10 cellular contexts compared by ENCODE assay signal in the genomic region with DNA sequence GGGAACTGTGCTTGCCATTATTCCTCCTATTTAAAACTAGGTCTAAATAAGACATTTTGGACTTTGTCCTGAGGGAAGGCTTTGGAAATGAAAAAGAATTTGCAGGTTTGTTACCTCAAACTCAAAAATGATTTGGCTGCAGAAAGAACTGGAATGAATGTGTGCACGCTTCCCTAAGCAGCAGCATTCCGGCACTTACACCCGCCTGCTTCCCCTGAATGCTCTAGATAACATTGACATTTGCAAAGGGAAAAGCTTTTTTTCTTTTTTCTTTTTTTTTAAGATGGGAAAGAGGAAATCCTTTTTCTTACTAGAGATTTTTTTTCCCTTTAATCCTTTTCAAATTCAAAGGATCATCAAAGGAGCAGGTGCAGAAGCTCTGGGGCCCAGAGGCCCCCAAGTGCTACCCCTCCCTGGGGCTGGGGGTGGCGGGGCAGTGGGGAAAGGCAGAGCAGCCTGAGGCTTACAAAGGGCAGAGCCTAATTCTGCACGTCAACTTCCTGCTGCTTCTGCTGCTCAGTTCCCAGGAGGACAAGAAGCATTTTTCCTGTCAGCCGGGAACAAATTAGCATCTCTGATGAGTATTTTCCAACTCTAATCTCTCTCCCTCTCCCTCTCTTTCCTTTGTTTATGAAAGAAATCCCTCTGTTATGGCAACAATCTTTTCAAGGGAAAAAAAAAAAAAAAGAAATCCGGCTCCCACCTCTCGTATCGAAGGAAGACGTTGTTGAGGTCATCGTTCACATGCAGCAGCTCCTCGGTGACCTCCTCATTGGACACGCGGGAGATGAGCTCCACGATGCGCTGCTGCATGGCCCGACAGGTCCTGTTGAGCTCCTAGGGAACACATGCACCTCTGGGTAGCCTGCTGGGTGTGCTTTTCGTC. TPM values are rescaled to one million over a fixed set of nuclear protein-coding genes. Genes with fewer than 3 reads are reported as not detected.
A peak's percentile ranks its signal among the peaks of the same experiment; 100 is the strongest.
DNase-seq lines count a peak whose midpoint lies in the region; ATAC-seq, FAIRE-seq and TF ChIP-seq lines count a peak whose summit lies in the region.
"Had no signal": no experiment of that assay in that cellular context is flagged by ENCODE, and none has a peak within 500 bp of the region (broad histone marks: within the 10 kb centered on the region; RNA-seq: fewer than 3 reads in every experiment).

No MANE protein-coding gene starts in this region.

- POLR2A ChIA-PET in HepG2 (lab: Yijun Ruan, JAX) = no interaction called here
- POLR2A ChIA-PET in T-cell (lab: Charles Lee) = no interaction called here

- in situ Hi-C loops in HepG2 (cut with HindIII; ENCODE audit: extremely low pct_ligation_motif_present, low pct_unique_long_range_greater_than_20kb) = no loop called here
- in situ Hi-C loops in G401 (cut with HindIII; ENCODE audit: low sequenced_read_pairs) = no loop called here

- no peaks in the 10 kb centered on the region for H3K9me3 Mint-ChIP-seq in T-cell

- DNase-seq in HepG2 (ENCODE audit: low spot score) = no peak
- no peak for DNase-seq in Right ventricle myocardium superior
- DNase-seq in NCI-H446 treated with DMSO at 0.1 percent for 48 hours (lab: John Stamatoyannopoulos, UW) = no peak
- DNase-seq in G401 (ENCODE audit: low spot score) = no peak
- DNase-seq in T-cell = no peak
- no peak for DNase-seq in SW480 (ENCODE audit: low spot score)
- DNase-seq: Peyer's patch had no signal

- TF ChIP-seq RAD21 in liver (IDR thresholded peaks at IDR 0.05) = no peak
- TF ChIP-seq RAD21 in HepG2 (CRISPR knock-in tag; IDR thresholded peaks at IDR 0.05) = no peak
- TF ChIP-seq RAD21 in neural cell (conservative IDR thresholded peaks at IDR 0.05) = peak; percentile 8

- 74% methylated on average over 18 of the region's 18 CpGs for WGBS in liver
- 93% methylated on average over 18 of the region's 18 CpGs for WGBS in HepG2 (ENCODE audit: low lambda C conversion rate)

- H4K20me1 ChIP-seq in HepG2 (ENCODE audit: insufficient read depth, low read length) (no peaks in the 10 kb centered on the region), neural cell (ENCODE audit: insufficient read depth) (no peaks in the 10 kb centered on the region)

- no TSS peak for BruUV-seq in HepG2 (replicated peaks; lab: Mats Ljungman, UMichigan)

- TF ChIP-seq CTCF in liver (IDR thresholded peaks at IDR 0.05; ENCODE audit: low read depth, low read length, missing input control) (no peak), HepG2 (CRISPR knock-in tag; IDR thresholded peaks at IDR 0.05) (no peak), neural cell (IDR thresholded peaks at IDR 0.05; ENCODE audit: poor library complexity, severe bottlenecking) (no peak)

- H3K4me2 ChIP-seq in HepG2 (ENCODE audit: low read depth, low read length) = no peak overlapping the region
- H3K4me2 ChIP-seq in neural cell (ENCODE audit: low read length) = peak overlapping the region; percentile 52

- no peaks in the 10 kb centered on the region for H3K27me3 Mint-ChIP-seq in T-cell

- TF ChIP-seq POLR2A in HepG2 (IDR thresholded peaks at IDR 0.05; ENCODE audit: insufficient read depth in 1 of 2, low read depth in 2 of 2, low read length in 2 of 2) = no peak

- intact Hi-C loops in HepG2 (cut with micrococcal nuclease; ENCODE audit: unreplicated experiment) (no loop called here), Right ventricle myocardium superior (cut with DNase I) (no loop called here)

- H3K27ac ChIP-seq in liver (ENCODE audit: low read depth in 1 of 2, low read length in 2 of 2) (peak overlapping the region; percentile 46 to 68), HepG2 (ENCODE audit: extremely low read length, insufficient read depth, low read length) (no peak overlapping the region), neural cell (ENCODE audit: low read length) (peak overlapping the region; percentile 91)
- H3K27ac ChIP-seq: prostate gland had no signal

- H3K36me3 ChIP-seq in liver (ENCODE audit: control insufficient read depth in 4 of 4, insufficient read depth in 3 of 4, low read depth in 1 of 4, low read length in 3 of 4) (peaks cover 2 to 5% (median 4%) of the 10 kb centered on the region in 4 donors), HepG2 (replicated peaks in 1 of 2; ENCODE audit: control insufficient read depth in 1 of 2, insufficient read depth in 2 of 2, low read length in 2 of 2) (no peaks in the 10 kb centered on the region), neural cell (ENCODE audit: insufficient read depth, low read length) (no peaks in the 10 kb centered on the region)

- no peak overlapping the region for H3K4me3 Mint-ChIP-seq in T-cell

- H3F3A ChIP-seq in neural cell (ENCODE audit: insufficient read depth, low read length, poor library complexity, severe bottlenecking) = peaks cover 4% of the 10 kb centered on the region

- H2AFZ ChIP-seq in HepG2 (ENCODE audit: low read length) (no peak overlapping the region), neural cell (ENCODE audit: low read depth, low read length) (no peak overlapping the region)

- H3K79me2 ChIP-seq in HepG2 (ENCODE audit: insufficient read depth, low read length) (no peaks in the 10 kb centered on the region), neural cell (replicated peaks; ENCODE audit: insufficient read depth, low read length) (no peaks in the 10 kb centered on the region)

- H3K27me3 ChIP-seq in liver (ENCODE audit: control insufficient read depth in 4 of 4, insufficient read depth in 4 of 4, low read length in 3 of 4) = no peaks in the 10 kb centered on the region
- H3K27me3 ChIP-seq in HepG2 (ENCODE audit: control insufficient read depth in 1 of 2, insufficient read depth in 2 of 2, low read length in 2 of 2) = no peaks in the 10 kb centered on the region
- no peaks in the 10 kb centered on the region for H3K27me3 ChIP-seq in neural cell (ENCODE audit: insufficient read depth, low read depth, low read length)
- H3K27me3 ChIP-seq: Peyer's patch had no signal

- H3K9me3 ChIP-seq in liver (ENCODE audit: control insufficient read depth in 4 of 4, low read length in 3 of 4) (no peaks in the 10 kb centered on the region), HepG2 (ENCODE audit: low read length) (no peaks in the 10 kb centered on the region), neural cell (ENCODE audit: low read length) (no peaks in the 10 kb centered on the region)
- H3K9me3 ChIP-seq: Peyer's patch, prostate gland had no signal

- ATAC-seq in HepG2 (no peak), Right ventricle myocardium superior (ENCODE audit: poor library complexity) (peak; percentile 53), T-cell (replicated peaks in 1 of 4) (no peak)

- TF ChIP-seq EP300 in HepG2 (IDR thresholded peaks at IDR 0.05; ENCODE audit: low read depth in 2 of 2, low read length in 2 of 2) (no peak), HepG2 (CRISPR knock-in tag; IDR thresholded peaks at IDR 0.05; ENCODE audit: borderline replicate concordance) (no peak), neural cell (conservative IDR thresholded peaks at IDR 0.05; ENCODE audit: poor library complexity, severe bottlenecking) (peak; percentile 67)

- CTCF ChIA-PET in HepG2 (lab: Yijun Ruan, JAX; ENCODE audit: low intra/inter-chr PET ratio, low total read pairs) = no interaction called here
- CTCF ChIA-PET in T-cell (lab: Charles Lee) = interaction anchor here in 1 of 2 donors (0.6 kb wide), 1 partner anchor 173 kb away, joined by 14 read pairs; no protein-coding TSS in a partner anchor

- H3K4me3 ChIP-seq in liver (ENCODE audit: low read depth in 1 of 3, low read length in 3 of 3) (no peak overlapping the region), HepG2 (replicated peaks in 1 of 3; ENCODE audit: insufficient read depth in 1 of 3, low read depth in 2 of 3, low read length in 3 of 3) (no peak overlapping the region), neural cell (ENCODE audit: low read length) (peak overlapping the region; percentile 55)
- H3K4me3 ChIP-seq: Peyer's patch, prostate gland had no signal

- H3K36me3 Mint-ChIP-seq in T-cell = peaks cover 9% of the 10 kb centered on the region

- H3K4me1 ChIP-seq in liver (ENCODE audit: control insufficient read depth in 4 of 4, insufficient read depth in 4 of 4, low read length in 3 of 4) (peaks cover 0 to 2% (median 0%) of the 10 kb centered on the region in 4 donors), HepG2 (ENCODE audit: insufficient read depth, low read length) (peaks cover 21% of the 10 kb centered on the region)
- H3K4me1 ChIP-seq: prostate gland had no signal

- peaks cover 5 to 9% (median 7%) of the 10 kb centered on the region in 3 donors for H3K4me1 Mint-ChIP-seq in T-cell

- no peaks in the 10 kb centered on the region for H3K9me2 ChIP-seq in neural cell (ENCODE audit: insufficient read depth, low read length)

- FAIRE-seq in HepG2 (lab: Jason Lieb, UNC) = no peak

- H3K9ac ChIP-seq in liver (ENCODE audit: low read depth in 1 of 2, low read length in 2 of 2) = peak overlapping the region in 1 of 2 donors; percentile 28
- H3K9ac ChIP-seq in HepG2 (ENCODE audit: insufficient read depth, low read depth, low read length) = no peak overlapping the region
- peak overlapping the region; percentile 67 for H3K9ac ChIP-seq in neural cell (ENCODE audit: low read length)

- no peak overlapping the region for H3K27ac Mint-ChIP-seq in T-cell

RNA-seq across cellular contexts. Expression of gene SREBF1, which starts 32.1 kb away (rescaled TPM):
- total RNA-seq in liver = 100 to 1,000 TPM in 1 of 2 donors, 10 to 100 TPM in 1; 66.8 to 133 TPM
- polyA plus RNA-seq in liver = 100 to 1,000 TPM in 1 of 2 donors, 10 to 100 TPM in 1; 74.0 to 127 TPM
- total RNA-seq in HepG2 (2016; rRNA removed; fragmentation: Illumina TruSeq; extraction: Trizol) = 12.6 and 34.3 TPM in 2 replicates
- 17.8 and 21.9 TPM in 2 replicates for total RNA-seq in HepG2 (2016; cell fraction: cytosol; rRNA removed; fragmentation: Illumina TruSeq; extraction: Trizol; ENCODE audit: low read depth)
- 11.7 and 40.3 TPM in 2 replicates for total RNA-seq in HepG2 (2016; cell fraction: insoluble cytoplasmic fraction; rRNA removed; fragmentation: Illumina TruSeq; extraction: Trizol)
- total RNA-seq in HepG2 (2016; cell fraction: membrane; rRNA removed; fragmentation: Illumina TruSeq; extraction: Trizol) = 12.6 and 16.8 TPM in 2 replicates
- total RNA-seq in HepG2 (2016; cell fraction: nucleus; rRNA removed; fragmentation: Illumina TruSeq; extraction: Trizol) = 53.2 and 57.7 TPM in 2 replicates
- polyA plus RNA-seq in HepG2 (2011; rRNA removed) = 38.0 and 57.5 TPM in 2 replicates
- polyA plus RNA-seq in HepG2 (2011; cell fraction: cytosol; rRNA removed) = 16.6 and 23.2 TPM in 2 replicates
- 385 and 409 TPM in 2 replicates for polyA plus RNA-seq in HepG2 (2011; cell fraction: nucleus; rRNA removed)
- polyA plus RNA-seq in HepG2 (2012) = 60.2 and 60.8 TPM in 2 replicates
- polyA plus RNA-seq in HepG2 (2016; cell fraction: cytosol; fragmentation: Illumina TruSeq; extraction: Trizol; ENCODE audit: low read depth) = 3.6 and 4.8 TPM in 2 replicates
- 11.3 and 14.1 TPM in 2 replicates for polyA plus RNA-seq in HepG2 (2016; cell fraction: insoluble cytoplasmic fraction; fragmentation: Illumina TruSeq; extraction: Trizol; ENCODE audit: low read depth)
- 7.4 and 8.0 TPM in 2 replicates for polyA plus RNA-seq in HepG2 (2016; cell fraction: membrane; fragmentation: Illumina TruSeq; extraction: Trizol; ENCODE audit: low read depth)
- 156 and 162 TPM in 2 replicates for polyA plus RNA-seq in HepG2 (2016; cell fraction: nucleus; fragmentation: Illumina TruSeq; extraction: Trizol; ENCODE audit: insufficient read depth, low read depth)
- 70.2 and 130 TPM in 2 replicates for polyA minus RNA-seq in HepG2 (2011; rRNA and poly(A)+ RNA removed; ENCODE audit: low replicate concordance)
- 35.3 and 56.1 TPM in 2 replicates for polyA minus RNA-seq in HepG2 (2011; cell fraction: cytosol; rRNA and poly(A)+ RNA removed)
- 93.2 and 119 TPM in 2 replicates for polyA minus RNA-seq in HepG2 (2011; cell fraction: nucleus; rRNA and poly(A)+ RNA removed)
- total RNA-seq in Right ventricle myocardium superior = 14.7 TPM
- 22.5 and 25.9 TPM in 2 replicates for polyA plus RNA-seq in neural cell
- polyA minus RNA-seq in neural cell = 11.7 and 20.0 TPM in 2 replicates
- 116 and 155 TPM in 2 replicates for total RNA-seq in G401 (2014; rRNA removed; shearing (Covaris generic))
- total RNA-seq in T-cell = 100 to 1,000 TPM in 2 of 5 donors, 10 to 100 TPM in 3; 24.6 to 279 (median 38.9) TPM
